Comparison of ENCODE assay signal across 12 cellular contexts in genomic region chr12:49902399-49903350, GRCh38. TPM values are rescaled to one million over a fixed set of nuclear protein-coding genes. Genes with fewer than 3 reads are reported as not detected.
DNase-seq lines count a peak whose midpoint lies in the region; ATAC-seq, FAIRE-seq and TF ChIP-seq lines count a peak whose summit lies in the region.
"Had no signal": no experiment of that assay in that cellular context is flagged by ENCODE, and none has a peak within 500 bp of the region (broad histone marks: within the 10 kb centered on the region; RNA-seq: fewer than 3 reads in every experiment).

No MANE protein-coding gene starts in this region.

- no peaks in the 10 kb centered on the region for H3K79me2 ChIP-seq in GM23248 (ENCODE audit: insufficient read depth)
- no peaks in the 10 kb centered on the region for H3K79me2 ChIP-seq in PC-3 (ENCODE audit: low read length)

- peaks cover 5% of the 10 kb centered on the region for H3K4me1 Mint-ChIP-seq in CD4-positive, alpha-beta T cell (ENCODE audit: low read depth)
- peaks cover 74% of the 10 kb centered on the region for H3K4me1 Mint-ChIP-seq in nephron progenitor cell

- no peak overlapping the region for H3K27ac ChIP-seq in CD4-positive, alpha-beta T cell (ENCODE audit: low read depth, low read length)
- H3K27ac ChIP-seq in GM23248 = no peak overlapping the region
- H3K27ac ChIP-seq in PC-3 (ENCODE audit: low read length) = no peak overlapping the region

- no peaks in the 10 kb centered on the region for H3K9me3 ChIP-seq in CD4-positive, alpha-beta T cell (ENCODE audit: control insufficient read depth, low read length)
- no peaks in the 10 kb centered on the region for H3K9me3 ChIP-seq in GM23248 (ENCODE audit: low read depth)
- no peaks in the 10 kb centered on the region for H3K9me3 ChIP-seq in PC-3 (ENCODE audit: low read length)
- H3K9me3 ChIP-seq: mucosa of descending colon had no signal

- H3K27ac Mint-ChIP-seq in CD4-positive, alpha-beta T cell = no peak overlapping the region
- H3K27ac Mint-ChIP-seq in nephron progenitor cell = peak overlapping the region; percentile 16

- H3K9me3 Mint-ChIP-seq in CD4-positive, alpha-beta T cell = no peaks in the 10 kb centered on the region
- H3K9me3 Mint-ChIP-seq in nephron progenitor cell = no peaks in the 10 kb centered on the region

- no peaks in the 10 kb centered on the region for H3F3A ChIP-seq in GM23248 (ENCODE audit: insufficient read depth)
- H3F3A ChIP-seq in PC-3 (ENCODE audit: low read length, unreplicated experiment) = no peaks in the 10 kb centered on the region

- ATAC-seq in CD4-positive, alpha-beta T cell (ENCODE audit: poor library complexity) = no peak
- no peak for ATAC-seq in PC-3

- H4K20me1 ChIP-seq in GM23248 (ENCODE audit: insufficient read depth) (no peaks in the 10 kb centered on the region), PC-3 (ENCODE audit: low read length) (no peaks in the 10 kb centered on the region)

- FAIRE-seq in urothelium cell line (lab: Jason Lieb, UNC) = no peak

- in situ Hi-C loops in GM23248 (cut with MboI) = no loop called here

- H3K9me2 ChIP-seq in GM23248 (ENCODE audit: insufficient read depth) (no peaks in the 10 kb centered on the region), PC-3 (replicated peaks; ENCODE audit: low read length) (no peaks in the 10 kb centered on the region)

- no peak for TF ChIP-seq CTCF in CD4-positive, alpha-beta T cell (IDR thresholded peaks at IDR 0.05)
- no peak for TF ChIP-seq CTCF in fibroblast of the aortic adventitia (IDR thresholded peaks at IDR 0.05; ENCODE audit: insufficient read depth, low read length)
- peak; percentile 12 for TF ChIP-seq CTCF in nephron progenitor cell (IDR thresholded peaks at IDR 0.05)
- no peak for TF ChIP-seq CTCF in PC-3 (conservative IDR thresholded peaks at IDR 0.05; ENCODE audit: low read depth, low read length)

- H3K4me3 ChIP-seq in fibroblast of the aortic adventitia (ENCODE audit: low read depth, low read length) (peak overlapping the region; percentile 57), GM23248 (no peak overlapping the region), PC-3 (ENCODE audit: low read length) (no peak overlapping the region)
- H3K4me3 ChIP-seq: mucosa of descending colon had no signal

- 86 to 89% methylated on average over 13 to 16 of the region's 16 CpGs for WGBS in GM23248 (ENCODE audit: low coverage in 1 of 2, low lambda C conversion rate in 2 of 2, missing lambda C conversion rate in 2 of 2), 2 experiments

- H2AFZ ChIP-seq in GM23248 (no peak overlapping the region), PC-3 (ENCODE audit: low read length) (no peak overlapping the region)

- no peaks in the 10 kb centered on the region for H3K36me3 ChIP-seq in GM23248 (ENCODE audit: low read depth)
- no peaks in the 10 kb centered on the region for H3K36me3 ChIP-seq in PC-3 (ENCODE audit: low read depth, low read length)

- POLR2A ChIA-PET in CD4-positive, alpha-beta T cell (lab: Charles Lee) = no interaction called here
- POLR2A ChIA-PET in PC-3 (lab: Charles Lee; ENCODE audit: unreplicated experiment) = no interaction called here

- CTCF ChIA-PET in CD4-positive, alpha-beta T cell (lab: Charles Lee) = no interaction called here
- CTCF ChIA-PET in PC-3 (lab: Charles Lee) = no interaction called here

- no TSS peak for BruUV-seq in PC-3 (replicated peaks; lab: Mats Ljungman, UMichigan)

- H3K4me1 ChIP-seq in GM23248 (ENCODE audit: insufficient read depth) (no peaks in the 10 kb centered on the region), PC-3 (ENCODE audit: insufficient read depth, low read length) (no peaks in the 10 kb centered on the region)

- H3K9ac ChIP-seq in GM23248 (no peak overlapping the region), PC-3 (ENCODE audit: low read length) (no peak overlapping the region)

- no peaks in the 10 kb centered on the region for H3K36me3 Mint-ChIP-seq in CD4-positive, alpha-beta T cell (ENCODE audit: low read depth)
- no peaks in the 10 kb centered on the region for H3K36me3 Mint-ChIP-seq in nephron progenitor cell (ENCODE audit: low read depth)

- peak overlapping the region; percentile 71 for H3K4me3 Mint-ChIP-seq in CD4-positive, alpha-beta T cell
- H3K4me3 Mint-ChIP-seq in nephron progenitor cell = peak overlapping the region; percentile 48

- no peak for DNase-seq in CD4-positive, alpha-beta T cell
- DNase-seq in NCI-H2227 (lab: John Stamatoyannopoulos, UW; ENCODE audit: unreplicated experiment) = peak; percentile 89
- DNase-seq in fibroblast of the aortic adventitia (ENCODE audit: low read depth) = no peak
- DNase-seq in nephron progenitor cell = no peak
- no peak for DNase-seq in urothelium cell line (ENCODE audit: low spot score)
- DNase-seq in NCI-H1092 treated with DMSO at 0.1 percent for 48 hours (lab: John Stamatoyannopoulos, UW) = no peak
- DNase-seq in GM23248 = no peak
- DNase-seq in PC-3 = no peak
- DNase-seq: mucosa of descending colon, NCI-H345 had no signal

- no peak overlapping the region for H3K4me2 ChIP-seq in GM23248 (ENCODE audit: unreplicated experiment)
- no peak overlapping the region for H3K4me2 ChIP-seq in PC-3 (ENCODE audit: low read length)

- intact Hi-C loops in CD4-positive, alpha-beta T cell (cut with DNase I, micrococcal nuclease) = no loop called here
- intact Hi-C loops in PC-3 (cut with micrococcal nuclease) = no loop called here

- no peaks in the 10 kb centered on the region for H3K27me3 ChIP-seq in CD4-positive, alpha-beta T cell (ENCODE audit: control insufficient read depth, insufficient read depth, low read length)
- H3K27me3 ChIP-seq in GM23248 (replicated peaks; ENCODE audit: insufficient read depth) (no peaks in the 10 kb centered on the region), PC-3 (ENCODE audit: low read length) (no peaks in the 10 kb centered on the region)

- H3K27me3 Mint-ChIP-seq in CD4-positive, alpha-beta T cell = peaks cover 15% of the 10 kb centered on the region
- peaks cover 18% of the 10 kb centered on the region for H3K27me3 Mint-ChIP-seq in nephron progenitor cell (ENCODE audit: low read depth, poor library complexity)

RNA-seq across cellular contexts. Expression of gene FAIM2, which starts 1.0 kb away (rescaled TPM):
- total RNA-seq in CD4-positive, alpha-beta T cell = not detected
- total RNA-seq in fibroblast of the aortic adventitia (ENCODE audit: low replicate concordance) = 12.9 and 13.8 TPM in 2 replicates
- total RNA-seq in GM23248 (2014; rRNA removed; shearing (Covaris generic)) = 0.86 and 2.8 TPM in 2 replicates
- 4.6 and 5.3 TPM in 2 replicates for polyA plus RNA-seq in GM23248 (2016; fragmentation: Nextera tagmentation; extraction: Ambion mirVana)
- 0.18 TPM in 1 of 2 replicates, not detected in the other for total RNA-seq in PC-3 (2014; rRNA removed)

RNA-seq across cellular contexts. Expression of gene AQP2, which starts 47.9 kb away (rescaled TPM):
- not detected for total RNA-seq in CD4-positive, alpha-beta T cell
- total RNA-seq in fibroblast of the aortic adventitia (ENCODE audit: low replicate concordance) (not detected in 2 replicates), PC-3 (2014; rRNA removed) (not detected in 2 replicates)
- not detected in 2 replicates for total RNA-seq in GM23248 (2014; rRNA removed; shearing (Covaris generic))
- not detected in 2 replicates for polyA plus RNA-seq in GM23248 (2016; fragmentation: Nextera tagmentation; extraction: Ambion mirVana)
- total RNA-seq: esophagus mucosa; mucosa of descending colon; T-helper 1 cell treated with Interleukin-12 subunit alpha and Interleukin-12 subunit beta and Interleukin-4 antibody, amounts not matched to agents 30 ng/mL and 1 ng/mL, for 36 hours had no signal

RNA-seq across cellular contexts. Expression of gene AQP5, which starts 59.0 kb away (rescaled TPM):
- not detected for total RNA-seq in CD4-positive, alpha-beta T cell
- 0.72 and 2.4 TPM in 2 replicates for total RNA-seq in fibroblast of the aortic adventitia (ENCODE audit: low replicate concordance)
- not detected in 2 replicates for total RNA-seq in GM23248 (2014; rRNA removed; shearing (Covaris generic))
- polyA plus RNA-seq in GM23248 (2016; fragmentation: Nextera tagmentation; extraction: Ambion mirVana) = not detected in 2 replicates
- not detected in 2 replicates for total RNA-seq in PC-3 (2014; rRNA removed)
- total RNA-seq: mucosa of descending colon; T-helper 1 cell treated with Interleukin-12 subunit alpha and Interleukin-12 subunit beta and Interleukin-4 antibody, amounts not matched to agents 30 ng/mL and 1 ng/mL, for 36 hours had no signal

RNA-seq across cellular contexts. Expression of gene BCDIN3D, which starts 59.8 kb away (rescaled TPM):
- total RNA-seq in CD4-positive, alpha-beta T cell = 1 to 10 TPM; 2.8 to 3.9 TPM
- total RNA-seq in fibroblast of the aortic adventitia (ENCODE audit: low replicate concordance) (0.82 and 4.5 TPM in 2 replicates), PC-3 (2014; rRNA removed) (4.5 and 5.4 TPM in 2 replicates)
- 3.3 and 4.2 TPM in 2 replicates for total RNA-seq in GM23248 (2014; rRNA removed; shearing (Covaris generic))
- 3.7 TPM in 2 replicates for polyA plus RNA-seq in GM23248 (2016; fragmentation: Nextera tagmentation; extraction: Ambion mirVana)
